In the genomic region with DNA sequence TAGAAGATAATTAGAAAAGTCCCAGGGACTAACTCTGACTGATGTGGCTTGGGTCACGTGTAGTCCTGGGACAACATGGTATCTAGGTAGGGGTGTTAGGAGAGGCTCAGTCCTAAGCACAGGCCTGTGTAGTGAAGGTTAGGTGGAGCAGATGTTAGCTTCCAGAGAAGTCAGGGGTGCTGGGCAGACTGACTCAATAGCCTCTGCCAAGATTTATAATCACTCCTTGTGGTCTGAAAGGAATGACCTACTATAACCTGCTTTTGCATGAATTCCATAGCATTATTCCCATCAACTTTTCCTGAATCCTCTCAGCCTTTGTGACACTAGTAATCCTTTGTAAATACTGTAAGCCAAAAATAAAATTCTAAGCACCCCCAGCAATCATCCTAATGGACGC, we compare ENCODE assay signal across 1 cellular context.
A peak's percentile ranks its signal among the peaks of the same experiment; 100 is the strongest.
TF ChIP-seq lines count a peak whose summit lies in the region.

No MANE protein-coding gene starts in this region.

TF ChIP-seq in HEK293, 187 proteins besides CTCF, POLR2A, EP300 and RAD21 (continued from another document):
- TF ChIP-seq, protein P1, sequence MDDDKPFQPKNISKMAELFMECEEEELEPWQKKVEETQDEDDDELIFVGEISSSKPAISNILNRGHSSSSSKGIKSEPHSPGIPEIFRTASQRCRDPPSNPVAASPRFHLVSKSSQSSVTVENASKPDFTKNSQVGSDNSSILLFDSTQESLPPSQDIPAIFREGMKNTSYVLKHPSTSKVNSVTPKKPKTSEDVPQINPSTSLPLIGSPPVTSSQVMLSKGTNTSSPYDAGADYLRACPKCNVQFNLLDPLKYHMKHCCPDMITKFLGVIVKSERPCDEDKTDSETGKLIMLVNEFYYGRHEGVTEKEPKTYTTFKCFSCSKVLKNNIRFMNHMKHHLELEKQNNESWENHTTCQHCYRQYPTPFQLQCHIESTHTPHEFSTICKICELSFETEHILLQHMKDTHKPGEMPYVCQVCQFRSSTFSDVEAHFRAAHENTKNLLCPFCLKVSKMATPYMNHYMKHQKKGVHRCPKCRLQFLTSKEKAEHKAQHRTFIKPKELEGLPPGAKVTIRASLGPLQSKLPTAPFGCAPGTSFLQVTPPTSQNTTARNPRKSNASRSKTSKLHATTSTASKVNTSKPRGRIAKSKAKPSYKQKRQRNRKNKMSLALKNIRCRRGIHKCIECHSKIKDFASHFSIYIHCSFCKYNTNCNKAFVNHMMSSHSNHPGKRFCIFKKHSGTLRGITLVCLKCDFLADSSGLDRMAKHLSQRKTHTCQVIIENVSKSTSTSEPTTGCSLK (tag by site-specific recombination; IDR thresholded peaks at IDR 0.05): no peak
- TF ChIP-seq, protein P2, sequence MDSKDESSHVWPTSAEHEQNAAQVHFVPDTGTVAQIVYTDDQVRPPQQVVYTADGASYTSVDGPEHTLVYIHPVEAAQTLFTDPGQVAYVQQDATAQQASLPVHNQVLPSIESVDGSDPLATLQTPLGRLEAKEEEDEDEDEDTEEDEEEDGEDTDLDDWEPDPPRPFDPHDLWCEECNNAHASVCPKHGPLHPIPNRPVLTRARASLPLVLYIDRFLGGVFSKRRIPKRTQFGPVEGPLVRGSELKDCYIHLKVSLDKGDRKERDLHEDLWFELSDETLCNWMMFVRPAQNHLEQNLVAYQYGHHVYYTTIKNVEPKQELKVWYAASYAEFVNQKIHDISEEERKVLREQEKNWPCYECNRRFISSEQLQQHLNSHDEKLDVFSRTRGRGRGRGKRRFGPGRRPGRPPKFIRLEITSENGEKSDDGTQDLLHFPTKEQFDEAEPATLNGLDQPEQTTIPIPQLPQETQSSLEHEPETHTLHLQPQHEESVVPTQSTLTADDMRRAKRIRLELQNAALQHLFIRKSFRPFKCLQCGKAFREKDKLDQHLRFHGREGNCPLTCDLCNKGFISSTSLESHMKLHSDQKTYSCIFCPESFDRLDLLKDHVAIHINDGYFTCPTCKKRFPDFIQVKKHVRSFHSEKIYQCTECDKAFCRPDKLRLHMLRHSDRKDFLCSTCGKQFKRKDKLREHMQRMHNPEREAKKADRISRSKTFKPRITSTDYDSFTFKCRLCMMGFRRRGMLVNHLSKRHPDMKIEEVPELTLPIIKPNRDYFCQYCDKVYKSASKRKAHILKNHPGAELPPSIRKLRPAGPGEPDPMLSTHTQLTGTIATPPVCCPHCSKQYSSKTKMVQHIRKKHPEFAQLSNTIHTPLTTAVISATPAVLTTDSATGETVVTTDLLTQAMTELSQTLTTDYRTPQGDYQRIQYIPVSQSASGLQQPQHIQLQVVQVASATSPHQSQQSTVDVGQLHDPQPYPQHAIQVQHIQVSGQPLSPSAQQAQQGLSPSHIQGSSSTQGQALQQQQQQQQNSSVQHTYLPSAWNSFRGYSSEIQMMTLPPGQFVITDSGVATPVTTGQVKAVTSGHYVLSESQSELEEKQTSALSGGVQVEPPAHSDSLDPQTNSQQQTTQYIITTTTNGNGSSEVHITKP (tag by site-specific recombination; IDR thresholded peaks at IDR 0.05): peak; percentile 35; the same call in 1 of the 2 replicates
- no peak for TF ChIP-seq ZNF391 (tag by site-specific recombination; IDR thresholded peaks at IDR 0.05; ENCODE audit: borderline replicate concordance, low read depth)
- no peak for TF ChIP-seq ZNF354C (tag by site-specific recombination; IDR thresholded peaks at IDR 0.05; ENCODE audit: borderline replicate concordance, low read depth)
- TF ChIP-seq HOXC10 (CRISPR knock-in tag; IDR thresholded peaks at IDR 0.05): no peak
- TF ChIP-seq, protein P3, sequence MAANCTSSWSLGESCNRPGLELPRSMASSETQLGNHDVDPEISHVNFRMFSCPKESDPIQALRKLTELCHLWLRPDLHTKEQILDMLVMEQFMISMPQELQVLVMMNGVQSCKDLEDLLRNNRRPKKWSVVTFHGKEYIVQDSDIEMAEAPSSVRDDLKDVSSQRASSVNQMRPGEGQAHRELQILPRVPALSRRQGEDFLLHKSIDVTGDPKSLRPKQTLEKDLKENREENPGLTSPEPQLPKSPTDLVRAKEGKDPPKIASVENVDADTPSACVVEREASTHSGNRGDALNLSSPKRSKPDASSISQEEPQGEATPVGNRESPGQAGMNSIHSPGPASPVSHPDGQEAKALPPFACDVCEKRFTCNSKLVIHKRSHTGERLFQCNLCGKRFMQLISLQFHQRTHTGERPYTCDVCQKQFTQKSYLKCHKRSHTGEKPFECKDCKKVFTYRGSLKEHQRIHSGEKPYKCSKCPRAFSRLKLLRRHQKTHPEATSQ (tag by site-specific recombination; IDR thresholded peaks at IDR 0.05): no peak
